ENCODE assay signal across 20 cellular contexts in genomic region chr16:65394306-65394705, GRCh38.
"Had no signal": no experiment of that assay in that cellular context is flagged by ENCODE, and none has a peak within 500 bp of the region (broad histone marks: within the 10 kb centered on the region; RNA-seq: fewer than 3 reads in every experiment).

No MANE protein-coding gene starts in this region.

- H3K36me3 ChIP-seq: brain microvascular endothelial cell, gastrocnemius medialis, thyroid gland had no signal

- H3K4me1 ChIP-seq: gastrocnemius medialis, thyroid gland had no signal

- H3K9me3 ChIP-seq: gastrocnemius medialis, thyroid gland had no signal

- H3K27me3 Mint-ChIP-seq: activated T-cell treated with anti-CD3 and anti-CD28 coated beads, Interleukin-2, amount 50 U/mL, for 24 hours; activated T-helper 17 cell treated with anti-CD3 and anti-CD28 coated beads, Interleukin-2, amount 50 U/mL, for 72 hours; natural killer cell treated with Interleukin-12 subunit alpha and Interleukin-12 subunit beta and Interleukin-15 and Interleukin-18, amount 100 ng/mL, for 72 hours had no signal

- H3K4me3 Mint-ChIP-seq: activated T-cell treated with anti-CD3 and anti-CD28 coated beads, Interleukin-2, amount 50 U/mL, for 24 hours; activated T-helper 17 cell treated with anti-CD3 and anti-CD28 coated beads, Interleukin-2, amount 50 U/mL, for 72 hours; natural killer cell treated with Interleukin-12 subunit alpha and Interleukin-12 subunit beta and Interleukin-15 and Interleukin-18, amount 100 ng/mL, for 72 hours had no signal

- H3K27me3 ChIP-seq: brain microvascular endothelial cell, gastrocnemius medialis, thyroid gland had no signal

- ATAC-seq: activated naive CD4-positive, alpha-beta T cell treated with anti-CD3 and anti-CD28 coated beads, Interleukin-2, amount 50 U/mL, for 72 hours; activated T-helper 17 cell treated with anti-CD3 and anti-CD28 coated beads, Interleukin-2, amount 50 U/mL, for 72 hours; gastrocnemius medialis; left ventricle myocardium superior; natural killer cell treated with Interleukin-12 subunit alpha and Interleukin-12 subunit beta and Interleukin-15 and Interleukin-18, amount 100 ng/mL, for 72 hours; sciatic nerve; stimulated activated naive CD8-positive, alpha-beta T cell treated with anti-CD3 and anti-CD28 coated beads, Interleukin-15, Interleukin-2, amounts not matched to agents 100 U/mL and 50 U/mL, for 24 hours had no signal

- DNase-seq: activated CD4-positive, alpha-beta T cell treated with anti-CD3 and anti-CD28 coated beads, Interleukin-2, amount 50 U/mL, for 4 hours; activated CD8-positive, alpha-beta memory T cell treated with anti-CD3 and anti-CD28 coated beads for 24 hours; activated CD8-positive, alpha-beta memory T cell treated with anti-CD3 and anti-CD28 coated beads, Interleukin-2, amount 50 U/mL, for 4 hours; activated T-cell treated with anti-CD3 and anti-CD28 coated beads, Interleukin-2, amount 50 U/mL, for 24 hours; aorta; brain microvascular endothelial cell; caudate nucleus; effector memory CD4-positive, alpha-beta T cell; gastrocnemius medialis; hypothalamus; left ventricle myocardium superior; posterior cingulate gyrus; stimulated activated CD4-positive, alpha-beta T cell treated with anti-CD3 and anti-CD28 coated beads, Interleukin-4, amount 100 ng/mL, for 24 hours; stimulated activated naive CD8-positive, alpha-beta T cell treated with anti-CD3 and anti-CD28 coated beads, Interleukin-15, Interleukin-2, amounts not matched to agents 100 U/mL and 50 U/mL, for 24 hours; T-helper 9 cell; thyroid gland had no signal

- H3K4me1 Mint-ChIP-seq: activated T-helper 17 cell treated with anti-CD3 and anti-CD28 coated beads, Interleukin-2, amount 50 U/mL, for 72 hours had no signal

- H3K36me3 Mint-ChIP-seq: activated naive CD4-positive, alpha-beta T cell treated with anti-CD3 and anti-CD28 coated beads, Interleukin-2, amount 50 U/mL, for 72 hours; natural killer cell treated with Interleukin-12 subunit alpha and Interleukin-12 subunit beta and Interleukin-15 and Interleukin-18, amount 100 ng/mL, for 72 hours had no signal

- H3K4me3 ChIP-seq: gastrocnemius medialis, thyroid gland had no signal

- H3K27ac ChIP-seq: brain microvascular endothelial cell, gastrocnemius medialis, thyroid gland had no signal

- H3K27ac Mint-ChIP-seq: activated naive CD4-positive, alpha-beta T cell treated with anti-CD3 and anti-CD28 coated beads, Interleukin-2, amount 50 U/mL, for 72 hours; activated T-cell treated with anti-CD3 and anti-CD28 coated beads, Interleukin-2, amount 50 U/mL, for 24 hours; activated T-helper 17 cell treated with anti-CD3 and anti-CD28 coated beads, Interleukin-2, amount 50 U/mL, for 72 hours; natural killer cell treated with Interleukin-12 subunit alpha and Interleukin-12 subunit beta and Interleukin-15 and Interleukin-18, amount 100 ng/mL, for 72 hours had no signal
